Comparison of ENCODE assay signal across 18 cellular contexts in genomic region chr9:26264709-26265601, GRCh38.
DNase-seq lines count a peak whose midpoint lies in the region; ATAC-seq and TF ChIP-seq lines count a peak whose summit lies in the region.
"Had no signal": no experiment of that assay in that cellular context is flagged by ENCODE, and none has a peak within 500 bp of the region (broad histone marks: within the 10 kb centered on the region; RNA-seq: fewer than 3 reads in every experiment).

No MANE protein-coding gene starts in this region.

- H3K27me3 ChIP-seq in breast epithelium (no peaks in the 10 kb centered on the region), hepatocyte (no peaks in the 10 kb centered on the region), HAP-1 (ENCODE audit: low read depth) (no peaks in the 10 kb centered on the region)
- H3K27me3 ChIP-seq: heart left ventricle, testis had no signal

- H3K4me3 ChIP-seq in breast epithelium (no peak overlapping the region), hepatocyte (no peak overlapping the region), HAP-1 (no peak overlapping the region), mucosa of descending colon (no peak overlapping the region)
- H3K4me3 ChIP-seq: heart left ventricle, testis had no signal

- H3K4me3 Mint-ChIP-seq in MCF 10A (ENCODE audit: unreplicated experiment) = no peak overlapping the region
- no peak overlapping the region for H3K4me3 Mint-ChIP-seq in stimulated activated naive CD8-positive, alpha-beta T cell treated with anti-CD3 and anti-CD28 coated beads, Interleukin-15, amount 100 ng/mL, for 72 hours
- H3K4me3 Mint-ChIP-seq: activated CD8-positive, alpha-beta T cell treated with anti-CD3 and anti-CD28 coated beads, Interleukin-2, amount 10 ng/mL, durations not matched to agents 7 days and 5 days; activated naive CD4-positive, alpha-beta T cell treated with anti-CD3 and anti-CD28 coated beads, Interleukin-2, amount 10 ng/mL, durations not matched to agents 7 days and 5 days; mesothelial cell of epicardium; T-helper 2 cell treated with Interferon-gamma antibody and Interleukin-4, amounts not matched to agents 5 μg/mL and 100 μg/mL, for 36 hours had no signal

- CTCF ChIA-PET in MCF 10A (lab: Yijun Ruan, JAX) = no interaction called here

- 70% methylated on average over 1 of the region's 1 CpG for WGBS in hepatocyte (ENCODE audit: low lambda C conversion rate, missing lambda C conversion rate)

- no peak overlapping the region for H2AFZ ChIP-seq in hepatocyte

- intact Hi-C loops in MCF 10A (cut with micrococcal nuclease) = no loop called here
- intact Hi-C loops in breast epithelium (cut with DNase I; ENCODE audit: low total_unique reads) = no loop called here
- intact Hi-C loops in mucosa of descending colon (cut with DNase I, micrococcal nuclease) = no loop called here

- no TSS peak for BruUV-seq in MCF 10A (replicated peaks; lab: Mats Ljungman, UMichigan)

- H3K27ac ChIP-seq in breast epithelium = no peak overlapping the region
- H3K27ac ChIP-seq in hepatocyte = no peak overlapping the region
- H3K27ac ChIP-seq: heart left ventricle, testis had no signal

- DNase-seq in MCF 10A (ENCODE audit: unreplicated experiment) = peak; percentile 18
- DNase-seq in breast epithelium (ENCODE audit: low spot score in 2 of 2) = no peak
- DNase-seq in amniotic stem cell (lab: John Stamatoyannopoulos, UW) = peak; percentile 68
- DNase-seq in hepatocyte (ENCODE audit: low spot score) = peak; percentile 5
- DNase-seq in cerebellum (ENCODE audit: low spot score) = no peak
- DNase-seq in HAP-1 (ENCODE audit: low spot score in 2 of 2) = no peak
- DNase-seq in stimulated activated naive CD8-positive, alpha-beta T cell treated with anti-CD3 and anti-CD28 coated beads, Interleukin-15, amount 100 ng/mL, for 72 hours = no peak
- DNase-seq in mucosa of descending colon = no peak
- DNase-seq: 8988T; activated CD8-positive, alpha-beta T cell treated with anti-CD3 and anti-CD28 coated beads, Interleukin-2, amount 10 ng/mL, durations not matched to agents 7 days and 5 days; activated naive CD4-positive, alpha-beta T cell treated with anti-CD3 and anti-CD28 coated beads, Interleukin-2, amount 10 ng/mL, durations not matched to agents 7 days and 5 days; cortex of kidney; heart left ventricle; NCI-H345; testis had no signal

- H3K4me1 ChIP-seq in breast epithelium (no peaks in the 10 kb centered on the region), hepatocyte (ENCODE audit: insufficient read depth) (peaks cover 9% of the 10 kb centered on the region), HAP-1 (peaks cover 4% of the 10 kb centered on the region; the same call in 1 of the 2 replicates), mucosa of descending colon (ENCODE audit: low read depth) (no peaks in the 10 kb centered on the region)
- H3K4me1 ChIP-seq: heart left ventricle, testis had no signal

- POLR2A ChIA-PET in MCF 10A (lab: Yijun Ruan, JAX) = no interaction called here

- H3K9me3 Mint-ChIP-seq in MCF 10A (ENCODE audit: unreplicated experiment) = no peaks in the 10 kb centered on the region
- peaks cover 0 to 16% of the 10 kb centered on the region in 2 donors for H3K9me3 Mint-ChIP-seq in stimulated activated naive CD8-positive, alpha-beta T cell treated with anti-CD3 and anti-CD28 coated beads, Interleukin-15, amount 100 ng/mL, for 72 hours
- H3K9me3 Mint-ChIP-seq: activated naive CD4-positive, alpha-beta T cell treated with anti-CD3 and anti-CD28 coated beads, Interleukin-2, amount 10 ng/mL, durations not matched to agents 7 days and 5 days had no signal

- ATAC-seq in stimulated activated naive CD8-positive, alpha-beta T cell treated with anti-CD3 and anti-CD28 coated beads, Interleukin-15, amount 100 ng/mL, for 72 hours = no peak
- ATAC-seq in mucosa of descending colon = no peak
- ATAC-seq: activated CD8-positive, alpha-beta T cell treated with anti-CD3 and anti-CD28 coated beads, Interleukin-2, amount 10 ng/mL, durations not matched to agents 7 days and 5 days; heart left ventricle; Panc1 had no signal

- H3K9me2 ChIP-seq in hepatocyte (replicated peaks; ENCODE audit: insufficient read depth) = no peaks in the 10 kb centered on the region

- H3K4me1 Mint-ChIP-seq in MCF 10A (ENCODE audit: insufficient read depth, unreplicated experiment) = peaks cover 21% of the 10 kb centered on the region
- no peaks in the 10 kb centered on the region for H3K4me1 Mint-ChIP-seq in stimulated activated naive CD8-positive, alpha-beta T cell treated with anti-CD3 and anti-CD28 coated beads, Interleukin-15, amount 100 ng/mL, for 72 hours
- H3K4me1 Mint-ChIP-seq: activated naive CD4-positive, alpha-beta T cell treated with anti-CD3 and anti-CD28 coated beads, Interleukin-2, amount 10 ng/mL, durations not matched to agents 7 days and 5 days had no signal

- no peak for TF ChIP-seq CTCF in MCF 10A (IDR thresholded peaks at IDR 0.05; ENCODE audit: unreplicated experiment)
- no peak for TF ChIP-seq CTCF in breast epithelium (IDR thresholded peaks at IDR 0.05)
- no peak for TF ChIP-seq CTCF in hepatocyte (IDR thresholded peaks at IDR 0.05; ENCODE audit: poor library complexity)
- no peak for TF ChIP-seq CTCF in mucosa of descending colon (IDR thresholded peaks at IDR 0.05)

- H3K27ac Mint-ChIP-seq in MCF 10A (ENCODE audit: low read depth, unreplicated experiment) = no peak overlapping the region
- no peak overlapping the region for H3K27ac Mint-ChIP-seq in stimulated activated naive CD8-positive, alpha-beta T cell treated with anti-CD3 and anti-CD28 coated beads, Interleukin-15, amount 100 ng/mL, for 72 hours
- H3K27ac Mint-ChIP-seq: activated CD8-positive, alpha-beta T cell treated with anti-CD3 and anti-CD28 coated beads, Interleukin-2, amount 10 ng/mL, durations not matched to agents 7 days and 5 days; activated naive CD4-positive, alpha-beta T cell treated with anti-CD3 and anti-CD28 coated beads, Interleukin-2, amount 10 ng/mL, durations not matched to agents 7 days and 5 days; mesothelial cell of epicardium; T-helper 2 cell treated with Interferon-gamma antibody and Interleukin-4, amounts not matched to agents 5 μg/mL and 100 μg/mL, for 36 hours had no signal

- H3K79me2 ChIP-seq in hepatocyte = no peaks in the 10 kb centered on the region

- H3K36me3 Mint-ChIP-seq in MCF 10A (ENCODE audit: insufficient read depth, unreplicated experiment) = no peaks in the 10 kb centered on the region
- H3K36me3 Mint-ChIP-seq: activated naive CD4-positive, alpha-beta T cell treated with anti-CD3 and anti-CD28 coated beads, Interleukin-2, amount 10 ng/mL, durations not matched to agents 7 days and 5 days had no signal

- in situ Hi-C loops in HAP-1 (cut with MboI; ENCODE audit: low sequenced_read_pairs) = no loop called here

- H3K9me3 ChIP-seq in breast epithelium (no peaks in the 10 kb centered on the region), hepatocyte (ENCODE audit: low read depth) (no peaks in the 10 kb centered on the region), HAP-1 (no peaks in the 10 kb centered on the region), mucosa of descending colon (no peaks in the 10 kb centered on the region)
- H3K9me3 ChIP-seq: testis had no signal

- H3K36me3 ChIP-seq in breast epithelium (no peaks in the 10 kb centered on the region), hepatocyte (replicated peaks; ENCODE audit: insufficient read depth, low read depth) (no peaks in the 10 kb centered on the region), HAP-1 (replicated peaks) (no peaks in the 10 kb centered on the region), mucosa of descending colon (ENCODE audit: low read depth) (no peaks in the 10 kb centered on the region)
- H3K36me3 ChIP-seq: heart left ventricle had no signal

- H4K20me1 ChIP-seq in hepatocyte (ENCODE audit: insufficient read depth, poor library complexity, severe bottlenecking) = no peaks in the 10 kb centered on the region

- no peak overlapping the region for H3K4me2 ChIP-seq in hepatocyte

- TF ChIP-seq POLR2A in breast epithelium (IDR thresholded peaks at IDR 0.05) = no peak

- H3K27me3 Mint-ChIP-seq in MCF 10A (ENCODE audit: insufficient read depth, unreplicated experiment) = no peaks in the 10 kb centered on the region
- no peaks in the 10 kb centered on the region for H3K27me3 Mint-ChIP-seq in stimulated activated naive CD8-positive, alpha-beta T cell treated with anti-CD3 and anti-CD28 coated beads, Interleukin-15, amount 100 ng/mL, for 72 hours
- H3K27me3 Mint-ChIP-seq: activated naive CD4-positive, alpha-beta T cell treated with anti-CD3 and anti-CD28 coated beads, Interleukin-2, amount 10 ng/mL, durations not matched to agents 7 days and 5 days had no signal

Comparison
In these comparisons a context has a peak if more than half of its experiments do, and no peak if none do; other contexts are left out.
1. DNase-seq: peak in MCF 10A (single experiment), amniotic stem cell (single experiment) and hepatocyte (single experiment); none in breast epithelium (0 of 2), cerebellum (single experiment), HAP-1 (0 of 2), stimulated activated naive CD8-positive, alpha-beta T cell treated with anti-CD3 and anti-CD28 coated beads, Interleukin-15, amount 100 ng/mL, for 72 hours (0 of 2) and mucosa of descending colon (0 of 3).